8 cellular contexts compared by ENCODE assay signal in the genomic region with DNA sequence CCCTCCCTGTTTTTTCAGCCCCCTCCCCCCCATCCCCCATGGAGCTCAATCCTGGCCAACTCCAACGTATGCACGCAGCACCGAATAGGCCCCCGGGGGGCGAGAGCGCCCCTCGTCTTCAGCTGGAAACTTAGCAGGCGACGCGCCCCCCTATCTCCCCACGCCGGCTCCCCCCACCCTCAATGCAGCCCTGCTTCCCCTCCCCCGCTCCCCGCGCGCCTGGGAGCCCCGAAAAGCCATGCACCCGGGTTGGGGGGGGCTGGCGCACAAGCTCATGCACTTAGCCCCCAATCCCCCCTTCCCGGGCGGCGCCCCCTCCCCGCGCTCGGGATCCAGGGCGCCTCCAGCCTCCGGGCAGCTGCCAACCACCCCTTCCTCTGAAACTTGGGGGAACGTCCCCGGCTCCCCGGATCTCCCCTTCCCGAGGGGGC. TPM values are rescaled to one million over a fixed set of nuclear protein-coding genes. Genes with fewer than 3 reads are reported as not detected.
DNase-seq lines count a peak whose midpoint lies in the region; ATAC-seq and TF ChIP-seq lines count a peak whose summit lies in the region.

No MANE protein-coding gene starts in this region.

- peak overlapping the region; percentile 46 for H3K27ac Mint-ChIP-seq in activated CD8-positive, alpha-beta memory T cell treated with anti-CD3 and anti-CD28 coated beads, Interleukin-2, amount 10 ng/mL, durations not matched to agents 7 days and 5 days

- no peaks in the 10 kb centered on the region for H3K9me3 ChIP-seq in HAP-1
- H3K9me3 ChIP-seq in prostate gland, result no peaks in the 10 kb centered on the region

- TF ChIP-seq POLR2A in prostate gland (IDR thresholded peaks at IDR 0.05), result no peak

- in situ Hi-C loops in HAP-1 (cut with MboI; ENCODE audit: low sequenced_read_pairs), result no loop called here

- no peak for TF ChIP-seq CTCF in fibroblast of villous mesenchyme (IDR thresholded peaks at IDR 0.05; ENCODE audit: insufficient read depth, low read depth, low read length)
- TF ChIP-seq CTCF in prostate gland (IDR thresholded peaks at IDR 0.05), result no peak

- WGBS in prostate gland, result 0% methylated on average over 9 of the region's 31 CpGs

- peak overlapping the region; percentile 91 to 99 for H3K27ac ChIP-seq in prostate gland

- H3K36me3 Mint-ChIP-seq in activated CD8-positive, alpha-beta memory T cell treated with anti-CD3 and anti-CD28 coated beads, Interleukin-2, amount 10 ng/mL, durations not matched to agents 7 days and 5 days, result peaks cover 8% of the 10 kb centered on the region

- H3K36me3 ChIP-seq in HAP-1 (replicated peaks) (peaks cover 24% of the 10 kb centered on the region), prostate gland (no peaks in the 10 kb centered on the region)

- H3K9me3 Mint-ChIP-seq in activated CD8-positive, alpha-beta memory T cell treated with anti-CD3 and anti-CD28 coated beads, Interleukin-2, amount 10 ng/mL, durations not matched to agents 7 days and 5 days (ENCODE audit: low read depth), result no peaks in the 10 kb centered on the region

- peaks cover 18% of the 10 kb centered on the region; the same call in 1 of the 2 replicates for H3K4me1 ChIP-seq in HAP-1
- H3K4me1 ChIP-seq in prostate gland (replicated peaks), result peaks cover 31% of the 10 kb centered on the region

- intact Hi-C loops in prostate gland (cut with DNase I), result no loop called here

- DNase-seq in HAP-1 (ENCODE audit: low spot score in 2 of 2) (no peak), fibroblast of villous mesenchyme (ENCODE audit: low read depth) (no peak), prostate gland (ENCODE audit: low spot score) (peak; percentile 47), NCI-H524 treated with DMSO at 0.1 percent for 48 hours (lab: John Stamatoyannopoulos, UW) (no peak), EL (no peak), NCI-H510A treated with DMSO at 0.1 percent for 48 hours (lab: John Stamatoyannopoulos, UW) (no peak)
- peak; percentile 73 for DNase-seq in activated CD8-positive, alpha-beta memory T cell treated with anti-CD3 and anti-CD28 coated beads, Interleukin-2, amount 10 ng/mL, durations not matched to agents 7 days and 5 days

- CTCF ChIA-PET in activated CD8-positive, alpha-beta memory T cell treated with anti-CD3 and anti-CD28 coated beads, Interleukin-2, amount 10 ng/mL, durations not matched to agents 7 days and 5 days (lab: Charles Lee), result interaction anchor here (0.7 to 1.1 kb wide), 5 partner anchors 11 to 78 kb away, joined by 3 to 4 read pairs (median 3); no protein-coding TSS in a partner anchor

- H3K27me3 ChIP-seq in HAP-1 (ENCODE audit: low read depth) (no peaks in the 10 kb centered on the region), prostate gland (replicated peaks; ENCODE audit: insufficient read depth) (no peaks in the 10 kb centered on the region)

- peaks cover 43% of the 10 kb centered on the region for H3K4me1 Mint-ChIP-seq in activated CD8-positive, alpha-beta memory T cell treated with anti-CD3 and anti-CD28 coated beads, Interleukin-2, amount 10 ng/mL, durations not matched to agents 7 days and 5 days

- ATAC-seq in activated CD8-positive, alpha-beta memory T cell treated with anti-CD3 and anti-CD28 coated beads, Interleukin-2, amount 10 ng/mL, durations not matched to agents 7 days and 5 days, result no peak
- ATAC-seq in HG02885 (IDR thresholded peaks at IDR 0.05; ENCODE audit: poor library complexity, unreplicated experiment), result no peak

- H3K4me3 Mint-ChIP-seq in activated CD8-positive, alpha-beta memory T cell treated with anti-CD3 and anti-CD28 coated beads, Interleukin-2, amount 10 ng/mL, durations not matched to agents 7 days and 5 days, result peak overlapping the region; percentile 40

- H3K27me3 Mint-ChIP-seq in activated CD8-positive, alpha-beta memory T cell treated with anti-CD3 and anti-CD28 coated beads, Interleukin-2, amount 10 ng/mL, durations not matched to agents 7 days and 5 days, result no peaks in the 10 kb centered on the region

- H3K4me3 ChIP-seq in HAP-1, result peak overlapping the region; percentile 70
- peak overlapping the region; percentile 84 for H3K4me3 ChIP-seq in fibroblast of villous mesenchyme (ENCODE audit: low read depth, low read length)
- peak overlapping the region; percentile 99 to 100 for H3K4me3 ChIP-seq in prostate gland

RNA-seq across cellular contexts. Expression of gene ZBTB7A, which starts 0.5 kb away (rescaled TPM):
- 10 to 100 TPM; 67.4 to 72.6 TPM for total RNA-seq in activated CD8-positive, alpha-beta memory T cell treated with anti-CD3 and anti-CD28 coated beads, Interleukin-2, amount 10 ng/mL, durations not matched to agents 7 days and 5 days
- total RNA-seq in fibroblast of villous mesenchyme (30.9 and 31.5 TPM in 2 replicates), prostate gland (10 to 100 TPM; 77.1 to 87.3 TPM)

RNA-seq across cellular contexts. Expression of gene MAP2K2, which starts 57.7 kb away (rescaled TPM):
- 100 to 1,000 TPM; 201 to 238 TPM for total RNA-seq in activated CD8-positive, alpha-beta memory T cell treated with anti-CD3 and anti-CD28 coated beads, Interleukin-2, amount 10 ng/mL, durations not matched to agents 7 days and 5 days
- 137 and 180 TPM in 2 replicates for total RNA-seq in fibroblast of villous mesenchyme
- 100 to 1,000 TPM; 104 to 145 TPM for total RNA-seq in prostate gland

RNA-seq across cellular contexts. Expression of gene PIAS4, which starts 58.7 kb away (rescaled TPM):
- total RNA-seq in activated CD8-positive, alpha-beta memory T cell treated with anti-CD3 and anti-CD28 coated beads, Interleukin-2, amount 10 ng/mL, durations not matched to agents 7 days and 5 days, result 10 to 100 TPM; 34.0 to 39.4 TPM
- 17.3 and 26.7 TPM in 2 replicates for total RNA-seq in fibroblast of villous mesenchyme
- total RNA-seq in prostate gland, result 10 to 100 TPM; 25.3 to 70.0 TPM

Comparison
In these comparisons a context has a peak if more than half of its experiments do, and no peak if none do; other contexts are left out.
1. DNase-seq: peak in activated CD8-positive, alpha-beta memory T cell treated with anti-CD3 and anti-CD28 coated beads, Interleukin-2, amount 10 ng/mL, durations not matched to agents 7 days and 5 days (single experiment) and prostate gland (single experiment); none in HAP-1 (0 of 2), fibroblast of villous mesenchyme (single experiment), NCI-H524 treated with DMSO at 0.1 percent for 48 hours (single experiment), EL (single experiment) and NCI-H510A treated with DMSO at 0.1 percent for 48 hours (single experiment).
2. Peak in every context shown above with its lines, with median percentiles within 50 percentile points of each other: H3K4me3 ChIP-seq.